ENCODE assay signal across 1 cellular context in the genomic region with DNA sequence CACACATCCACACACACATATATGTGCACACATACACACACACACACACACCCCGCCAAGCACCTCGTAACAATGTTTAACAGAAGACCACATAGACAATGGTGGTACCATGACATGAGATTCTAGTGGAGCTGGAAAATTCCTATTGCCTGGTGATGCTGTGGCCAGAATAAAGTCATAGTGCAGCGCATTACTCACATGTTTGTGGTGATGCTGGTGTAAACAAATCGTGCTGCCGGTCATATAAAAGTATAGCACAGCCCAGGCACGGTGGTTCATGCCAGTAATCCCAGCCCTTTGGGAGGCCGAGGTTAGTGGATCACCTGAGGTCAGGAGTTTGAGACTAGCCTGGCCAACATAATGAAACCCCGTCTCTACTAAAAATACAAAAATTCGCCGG.
TF ChIP-seq lines count a peak whose summit lies in the region.

No MANE protein-coding gene starts in this region.

TF ChIP-seq in IMR-90, 13 proteins besides CTCF, POLR2A, EP300 and RAD21:
- TF ChIP-seq MAFK (IDR thresholded peaks at IDR 0.05; ENCODE audit: low read depth, low read length) (no peak), BHLHE40 (IDR thresholded peaks at IDR 0.05; ENCODE audit: low read depth, low read length) (0 out of 2 replicates have a peak, but pooled peaks have one; percentile 18)
